Comparison of ENCODE assay signal across 17 cellular contexts in the genomic region with DNA sequence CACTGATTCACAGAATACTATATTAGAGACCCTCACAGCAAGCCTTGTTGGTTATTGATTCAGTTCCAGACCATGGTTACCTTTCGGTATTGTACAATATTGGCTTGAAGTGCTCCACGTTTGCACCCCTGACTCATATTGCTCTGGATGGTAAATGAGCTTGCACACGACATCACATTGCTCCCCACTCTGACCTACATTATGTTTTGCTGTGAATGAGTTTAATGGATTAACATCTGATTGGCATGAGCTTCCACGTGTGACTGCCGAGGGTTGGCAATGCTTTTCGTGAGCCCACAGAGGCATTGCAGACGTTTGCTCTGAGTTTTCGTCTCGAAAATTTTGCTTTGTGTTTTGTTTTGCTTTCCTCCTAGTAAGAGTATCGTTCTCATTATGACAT.
DNase-seq lines count a peak whose midpoint lies in the region; ATAC-seq lines count a peak whose summit lies in the region.
"Had no signal": no experiment of that assay in that cellular context is flagged by ENCODE, and none has a peak within 500 bp of the region (broad histone marks: within the 10 kb centered on the region; RNA-seq: fewer than 3 reads in every experiment).

No MANE protein-coding gene starts in this region.

- H3K27me3 Mint-ChIP-seq in activated T-cell treated with anti-CD3 and anti-CD28 coated beads, Interleukin-2, amount 50 U/mL, for 4 hours (ENCODE audit: low read depth), result no peaks in the 10 kb centered on the region
- no peaks in the 10 kb centered on the region for H3K27me3 Mint-ChIP-seq in CD4-positive, alpha-beta memory T cell
- H3K27me3 Mint-ChIP-seq in T-helper 17 cell, result no peaks in the 10 kb centered on the region
- peaks cover 19% of the 10 kb centered on the region for H3K27me3 Mint-ChIP-seq in T-helper 2 cell treated with Interferon-gamma antibody and Interleukin-4, amounts not matched to agents 5 μg/mL and 100 μg/mL, for 36 hours (ENCODE audit: low read depth)

- H3K4me1 ChIP-seq in CD4-positive, alpha-beta memory T cell (ENCODE audit: insufficient read depth, low read length), result peaks cover 78% of the 10 kb centered on the region

- H3K9me3 ChIP-seq in CD4-positive, alpha-beta memory T cell (ENCODE audit: control insufficient read depth in 1 of 2, low read length in 2 of 2), result no peaks in the 10 kb centered on the region
- no peaks in the 10 kb centered on the region for H3K9me3 ChIP-seq in T-helper 17 cell (ENCODE audit: control insufficient read depth, low read length, poor library complexity, severe bottlenecking)

- intact Hi-C loops in CD4-positive, alpha-beta memory T cell (cut with micrococcal nuclease), result loop anchor here (1.0 to 5.0 kb wide), 3 partner anchors 17 to 140 kb away; no protein-coding TSS in a partner anchor

- DNase-seq in activated T-cell treated with anti-CD3 and anti-CD28 coated beads, Interleukin-2, amount 50 U/mL, for 4 hours, result no peak
- no peak for DNase-seq in activated T-cell treated with anti-CD3 and anti-CD28 coated beads, Interleukin-2, amount 50 U/mL, for 48 hours
- DNase-seq in CD4-positive, alpha-beta memory T cell, result peak in 3 of 5 donors; percentile 51 to 62 (median 56)
- DNase-seq in T-helper 17 cell, result peak in 1 of 3 donors; percentile 20
- peak; percentile 39 for DNase-seq in central memory CD4-positive, alpha-beta T cell
- DNase-seq in T-helper 2 cell treated with Interferon-gamma antibody and Interleukin-4, amounts not matched to agents 5 μg/mL and 100 μg/mL, for 36 hours (ENCODE audit: low spot score), result no peak
- DNase-seq: Calu3, DMS53, KBM-7, NCI-H1417 treated with DMSO at 0.1 percent for 48 hours, NCI-H2029, NCI-H2171 treated with DMSO at 0.1 percent for 48 hours, NCI-H446 treated with DMSO at 0.1 percent for 48 hours, NCI-H748 treated with DMSO at 0.1 percent for 48 hours, OCI-M1 had no signal

- no peak overlapping the region for H3K4me3 ChIP-seq in CD4-positive, alpha-beta memory T cell (ENCODE audit: low read length in 2 of 2)

- no peaks in the 10 kb centered on the region for H3K9me3 Mint-ChIP-seq in activated T-cell treated with anti-CD3 and anti-CD28 coated beads, Interleukin-2, amount 50 U/mL, for 4 hours
- H3K9me3 Mint-ChIP-seq in CD4-positive, alpha-beta memory T cell, result peaks cover 0 to 3% (median 0%) of the 10 kb centered on the region in 8 donors
- no peaks in the 10 kb centered on the region for H3K9me3 Mint-ChIP-seq in T-helper 2 cell treated with Interferon-gamma antibody and Interleukin-4, amounts not matched to agents 5 μg/mL and 100 μg/mL, for 36 hours

- peaks cover 61% of the 10 kb centered on the region for H3K4me1 Mint-ChIP-seq in activated T-cell treated with anti-CD3 and anti-CD28 coated beads, Interleukin-2, amount 50 U/mL, for 4 hours (ENCODE audit: low read depth)
- peaks cover 58 to 83% (median 73%) of the 10 kb centered on the region in 4 donors for H3K4me1 Mint-ChIP-seq in CD4-positive, alpha-beta memory T cell
- peaks cover 67% of the 10 kb centered on the region for H3K4me1 Mint-ChIP-seq in T-helper 17 cell
- no peaks in the 10 kb centered on the region for H3K4me1 Mint-ChIP-seq in T-helper 2 cell treated with Interferon-gamma antibody and Interleukin-4, amounts not matched to agents 5 μg/mL and 100 μg/mL, for 36 hours (ENCODE audit: low read depth)

- H3K27me3 ChIP-seq in CD4-positive, alpha-beta memory T cell (ENCODE audit: insufficient read depth, low read length), result no peaks in the 10 kb centered on the region

- ATAC-seq in activated T-cell treated with anti-CD3 and anti-CD28 coated beads, Interleukin-2, amount 50 U/mL, for 4 hours, result peak; percentile 69 to 72
- peak; percentile 55 for ATAC-seq in T-helper 17 cell
- no peak for ATAC-seq in HG03354 (IDR thresholded peaks at IDR 0.05; ENCODE audit: poor library complexity, severe bottlenecking, unreplicated experiment)

- H3K36me3 Mint-ChIP-seq in activated T-cell treated with anti-CD3 and anti-CD28 coated beads, Interleukin-2, amount 50 U/mL, for 4 hours (ENCODE audit: insufficient read depth), result no peaks in the 10 kb centered on the region
- peaks cover 0 to 15% of the 10 kb centered on the region in 2 donors for H3K36me3 Mint-ChIP-seq in CD4-positive, alpha-beta memory T cell
- H3K36me3 Mint-ChIP-seq in T-helper 17 cell (ENCODE audit: low read depth), result peaks cover 2% of the 10 kb centered on the region
- H3K36me3 Mint-ChIP-seq in T-helper 2 cell treated with Interferon-gamma antibody and Interleukin-4, amounts not matched to agents 5 μg/mL and 100 μg/mL, for 36 hours (ENCODE audit: low read depth), result no peaks in the 10 kb centered on the region

- POLR2A ChIA-PET in CD4-positive, alpha-beta memory T cell (lab: Charles Lee; ENCODE audit: partially characterized antibody), result interaction anchor here (0.6 to 9.7 kb wide), 27 partner anchors 10 to 306 kb away, joined by 3 to 181 read pairs (median 4); no protein-coding TSS in a partner anchor

- CTCF ChIA-PET in CD4-positive, alpha-beta memory T cell (lab: Charles Lee; ENCODE audit: partially characterized antibody), result interaction anchor here (0.9 to 6.1 kb wide), 3 partner anchors 15 to 158 kb away, joined by 3 to 50 read pairs (median 8); no protein-coding TSS in a partner anchor

- H3K36me3 ChIP-seq in CD4-positive, alpha-beta memory T cell (ENCODE audit: insufficient read depth, low read length), result no peaks in the 10 kb centered on the region

- peak overlapping the region; percentile 48 for H3K27ac ChIP-seq in CD4-positive, alpha-beta memory T cell (ENCODE audit: low read depth, low read length)
- H3K27ac ChIP-seq: C4-2B had no signal

- H3K27ac Mint-ChIP-seq in CD4-positive, alpha-beta memory T cell, result peak overlapping the region; percentile 83 to 98 (median 92)
- H3K27ac Mint-ChIP-seq in T-helper 17 cell, result peak overlapping the region; percentile 99
- H3K27ac Mint-ChIP-seq in T-helper 2 cell treated with Interferon-gamma antibody and Interleukin-4, amounts not matched to agents 5 μg/mL and 100 μg/mL, for 36 hours, result no peak overlapping the region

- peak overlapping the region; percentile 53 for H3K4me3 Mint-ChIP-seq in activated T-cell treated with anti-CD3 and anti-CD28 coated beads, Interleukin-2, amount 50 U/mL, for 4 hours
- H3K4me3 Mint-ChIP-seq in CD4-positive, alpha-beta memory T cell, result peak overlapping the region in 7 of 8 donors; percentile 20 to 77 (median 64)
- H3K4me3 Mint-ChIP-seq in T-helper 17 cell, result peak overlapping the region; percentile 83
- no peak overlapping the region for H3K4me3 Mint-ChIP-seq in T-helper 2 cell treated with Interferon-gamma antibody and Interleukin-4, amounts not matched to agents 5 μg/mL and 100 μg/mL, for 36 hours

Comparison
In these comparisons a context has a peak if more than half of its experiments do, and no peak if none do; other contexts are left out.
1. DNase-seq: peak in CD4-positive, alpha-beta memory T cell (3 of 5) and central memory CD4-positive, alpha-beta T cell (single experiment); none in activated T-cell treated with anti-CD3 and anti-CD28 coated beads, Interleukin-2, amount 50 U/mL, for 4 hours (single experiment), activated T-cell treated with anti-CD3 and anti-CD28 coated beads, Interleukin-2, amount 50 U/mL, for 48 hours (0 of 2) and T-helper 2 cell treated with Interferon-gamma antibody and Interleukin-4, amounts not matched to agents 5 μg/mL and 100 μg/mL, for 36 hours (single experiment).